In genomic region chr1:10679521-10680220, GRCh38 we compare ENCODE assay signal across 8 cellular contexts.
DNase-seq lines count a peak whose midpoint lies in the region; ATAC-seq and TF ChIP-seq lines count a peak whose summit lies in the region.

No MANE protein-coding gene starts in this region.

- H3K36me3 ChIP-seq in OCI-LY7 (ENCODE audit: insufficient read depth, low read length) (no peaks in the 10 kb centered on the region), esophagus muscularis mucosa (no peaks in the 10 kb centered on the region), skeletal muscle tissue (ENCODE audit: control insufficient read depth in 3 of 3, insufficient read depth in 3 of 3, low read length in 3 of 3) (no peaks in the 10 kb centered on the region)

- DNase-seq in GM20000 (ENCODE audit: low spot score), result peak; percentile 24
- DNase-seq in OCI-LY7 (ENCODE audit: low spot score), result peak; percentile 40
- no peak for DNase-seq in esophagus muscularis mucosa (ENCODE audit: extremely low spot score)

- no peaks in the 10 kb centered on the region for H3K79me2 ChIP-seq in OCI-LY7 (ENCODE audit: insufficient read depth, low read depth, low read length)

- intact Hi-C loops in OCI-LY7 (cut with micrococcal nuclease; ENCODE audit: unreplicated experiment), result no loop called here
- intact Hi-C loops in esophagus muscularis mucosa (cut with DNase I), result loop anchor here (5.0 kb wide), 1 partner anchor 118 kb away; the partner anchor contains the start of gene CASZ1

- H3K4me2 ChIP-seq in OCI-LY7 (ENCODE audit: low read length), result no peak overlapping the region

- H3K4me3 ChIP-seq in OCI-LY7 (ENCODE audit: low read depth, low read length, poor library complexity, severe bottlenecking) (no peak overlapping the region), esophagus muscularis mucosa (no peak overlapping the region), skeletal muscle tissue (ENCODE audit: low read length in 3 of 3) (no peak overlapping the region)

- no peaks in the 10 kb centered on the region for H3K9me2 ChIP-seq in OCI-LY7 (ENCODE audit: insufficient read depth, low read length)

- no peaks in the 10 kb centered on the region; the same call in 1 of the 2 replicates for H4K20me1 ChIP-seq in OCI-LY7 (ENCODE audit: insufficient read depth, low read length)

- H3K9ac ChIP-seq in skeletal muscle tissue (ENCODE audit: low read depth in 1 of 3, low read length in 3 of 3), result peak overlapping the region in 2 of 3 donors; percentile 6 to 45

- no peaks in the 10 kb centered on the region for H3K9me3 ChIP-seq in OCI-LY7 (ENCODE audit: low read length)
- no peaks in the 10 kb centered on the region for H3K9me3 ChIP-seq in esophagus muscularis mucosa
- H3K9me3 ChIP-seq in skeletal muscle tissue (ENCODE audit: control insufficient read depth in 3 of 3, low read length in 3 of 3), result no peaks in the 10 kb centered on the region

- H3K27me3 ChIP-seq in esophagus muscularis mucosa, result no peaks in the 10 kb centered on the region
- no peaks in the 10 kb centered on the region for H3K27me3 ChIP-seq in skeletal muscle tissue (ENCODE audit: control insufficient read depth in 3 of 3, insufficient read depth in 3 of 3, low read length in 3 of 3)

- ATAC-seq in HG02759 (IDR thresholded peaks at IDR 0.05; ENCODE audit: unreplicated experiment) (no peak), HG03159 (IDR thresholded peaks at IDR 0.05; ENCODE audit: unreplicated experiment) (no peak), GM18861 (IDR thresholded peaks at IDR 0.05; ENCODE audit: unreplicated experiment) (no peak)

- no peak for TF ChIP-seq EP300 in esophagus muscularis mucosa (IDR thresholded peaks at IDR 0.05)

- POLR2A ChIA-PET in OCI-LY7 (lab: Charles Lee), result no interaction called here

- BruUV-seq in OCI-LY7 (replicated peaks; lab: Mats Ljungman, UMichigan), result no TSS peak

- TF ChIP-seq POLR2A in esophagus muscularis mucosa (IDR thresholded peaks at IDR 0.05; ENCODE audit: low read depth), result no peak

- H2AFZ ChIP-seq in OCI-LY7 (ENCODE audit: low read length), result no peak overlapping the region

- TF ChIP-seq CTCF in 22Rv1 (IDR thresholded peaks at IDR 0.05) (no peak), GM20000 (IDR thresholded peaks at IDR 0.05; ENCODE audit: extremely low read depth, missing control alignments) (no peak), OCI-LY7 (conservative IDR thresholded peaks at IDR 0.05; ENCODE audit: low read length) (no peak), esophagus muscularis mucosa (IDR thresholded peaks at IDR 0.05) (no peak)

- no peaks in the 10 kb centered on the region for H3K4me1 ChIP-seq in OCI-LY7 (ENCODE audit: insufficient read depth, low read length, poor library complexity, severe bottlenecking)
- H3K4me1 ChIP-seq in esophagus muscularis mucosa, result peaks cover 100% of the 10 kb centered on the region in 4 donors
- peaks cover 31 to 90% (median 74%) of the 10 kb centered on the region in 3 donors for H3K4me1 ChIP-seq in skeletal muscle tissue (ENCODE audit: control insufficient read depth in 3 of 3, insufficient read depth in 3 of 3, low read length in 3 of 3)

- CTCF ChIA-PET in OCI-LY7 (lab: Charles Lee; ENCODE audit: unreplicated experiment), result no interaction called here

- 30% methylated on average over 6 of the region's 9 CpGs for WGBS in esophagus muscularis mucosa

- peak overlapping the region; percentile 75 for H3K27ac ChIP-seq in 22Rv1
- no peak overlapping the region for H3K27ac ChIP-seq in OCI-LY7 (ENCODE audit: low read depth, low read length, poor library complexity, severe bottlenecking)
- peak overlapping the region; percentile 79 to 96 (median 90) for H3K27ac ChIP-seq in esophagus muscularis mucosa (replicated peaks in 1 of 4)
- H3K27ac ChIP-seq in skeletal muscle tissue (ENCODE audit: low read depth, low read length), result no peak overlapping the region

Comparison
In these comparisons a context has a peak if more than half of its experiments do, and no peak if none do; other contexts are left out.
1. H3K27ac ChIP-seq: peak in 22Rv1 (single experiment) and esophagus muscularis mucosa (4 of 4); none in OCI-LY7 (single experiment) and skeletal muscle tissue (single experiment).